23 cellular contexts compared by ENCODE assay signal in the genomic region with DNA sequence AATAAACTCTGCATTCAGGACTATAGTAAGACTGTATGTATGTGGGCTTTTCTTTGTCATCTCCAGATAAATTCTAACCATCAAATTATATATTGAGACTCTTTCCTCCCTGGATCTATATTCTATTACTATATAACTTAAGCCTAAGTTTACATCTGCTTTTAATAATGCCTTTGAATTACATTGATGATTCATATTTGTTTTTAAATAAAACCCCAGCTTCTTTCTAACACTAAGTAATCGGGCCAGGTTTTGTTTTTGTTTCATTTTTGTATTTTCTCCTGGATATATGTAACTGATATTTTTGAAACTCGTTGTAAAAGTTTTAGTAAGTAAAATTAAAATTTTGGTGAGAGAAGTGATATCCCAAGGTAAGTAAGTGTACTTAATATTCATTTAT.
DNase-seq lines count a peak whose midpoint lies in the region; ATAC-seq lines count a peak whose summit lies in the region.
"Had no signal": no experiment of that assay in that cellular context is flagged by ENCODE, and none has a peak within 500 bp of the region (broad histone marks: within the 10 kb centered on the region; RNA-seq: fewer than 3 reads in every experiment).

No MANE protein-coding gene starts in this region.

- H3K9me3 ChIP-seq in MG63: no peaks in the 10 kb centered on the region
- no peaks in the 10 kb centered on the region for H3K9me3 ChIP-seq in adipocyte (ENCODE audit: control insufficient read depth, low read length)
- H3K9me3 ChIP-seq: Peyer's patch had no signal

- in situ Hi-C loops in G401 (cut with HindIII; ENCODE audit: low sequenced_read_pairs): no loop called here

- ATAC-seq in GM19455 (IDR thresholded peaks at IDR 0.05; ENCODE audit: unreplicated experiment): no peak
- ATAC-seq: CD8-positive, alpha-beta T cell had no signal

- H3K4me1 ChIP-seq in ACC112 (ENCODE audit: control insufficient read depth, insufficient read depth, low read length, unreplicated experiment): no peaks in the 10 kb centered on the region
- H3K4me1 ChIP-seq in adipocyte (ENCODE audit: control insufficient read depth, insufficient read depth, low read length): no peaks in the 10 kb centered on the region
- H3K4me1 ChIP-seq: Peyer's patch had no signal

- no peaks in the 10 kb centered on the region for H3K79me2 ChIP-seq in ACC112 (ENCODE audit: control insufficient read depth, insufficient read depth, low read length, unreplicated experiment)

- H2AFZ ChIP-seq in ACC112 (ENCODE audit: low read length, unreplicated experiment): peak overlapping the region; percentile 30

- H3K9ac ChIP-seq in adipocyte (ENCODE audit: low read length): no peak overlapping the region

- DNase-seq in MG63: no peak
- DNase-seq in adipocyte (ENCODE audit: low read depth): peak; percentile 68
- peak; percentile 29 for DNase-seq in fibroblast of peridontal ligament (ENCODE audit: extremely low read depth)
- DNase-seq in COR-L47 (lab: John Stamatoyannopoulos, UW): no peak
- DNase-seq in globus pallidus (ENCODE audit: low spot score): no peak
- DNase-seq in G401 (ENCODE audit: low spot score): no peak
- DNase-seq: C1 segment of cervical spinal cord; Calu3; CD8-positive, alpha-beta T cell; DMS153; GF-D8; Kasumi-1; NCI-H1092; NCI-H1436; NCI-H1930; NCI-H226; NCI-H510A treated with DMSO at 0.1 percent for 48 hours; NCI-H774; NK-92 treated with Interleukin-12 subunit alpha and Interleukin-12 subunit beta, amount 100 ng/mL, for 24 hours; Peyer's patch had no signal

- H3K36me3 ChIP-seq in ACC112 (ENCODE audit: insufficient read depth, low read length): no peaks in the 10 kb centered on the region
- no peaks in the 10 kb centered on the region for H3K36me3 ChIP-seq in MG63
- no peaks in the 10 kb centered on the region for H3K36me3 ChIP-seq in adipocyte (ENCODE audit: control insufficient read depth, insufficient read depth, low read length, severe bottlenecking)
- H3K36me3 ChIP-seq: Peyer's patch had no signal

- peak overlapping the region; percentile 43 for H3K4me3 ChIP-seq in ACC112 (ENCODE audit: low read depth, low read length)
- peak overlapping the region; percentile 0; the same call in 1 of the 2 replicates for H3K4me3 ChIP-seq in MG63
- peak overlapping the region; percentile 33 for H3K4me3 ChIP-seq in adipocyte (ENCODE audit: low read length)
- H3K4me3 ChIP-seq: Peyer's patch had no signal

- H3K27me3 ChIP-seq in ACC112 (ENCODE audit: insufficient read depth, low read length) (no peaks in the 10 kb centered on the region), MG63 (no peaks in the 10 kb centered on the region), adipocyte (replicated peaks; ENCODE audit: control insufficient read depth, insufficient read depth, low read length) (no peaks in the 10 kb centered on the region)
- H3K27me3 ChIP-seq: Peyer's patch had no signal

- no peak overlapping the region for H3K27ac ChIP-seq in ACC112 (ENCODE audit: low read depth, low read length)
- H3K27ac ChIP-seq: 22Rv1, Peyer's patch had no signal

Comparison
In these comparisons a context has a peak if more than half of its experiments do, and no peak if none do; other contexts are left out.
1. DNase-seq: peak in adipocyte (single experiment) and fibroblast of peridontal ligament (single experiment); none in MG63 (single experiment), COR-L47 (single experiment), globus pallidus (single experiment) and G401 (single experiment).
2. Peak in every context shown above with its lines, with median percentiles within 50 percentile points of each other: H3K4me3 ChIP-seq.